8 cellular contexts compared by ENCODE assay signal in the genomic region with DNA sequence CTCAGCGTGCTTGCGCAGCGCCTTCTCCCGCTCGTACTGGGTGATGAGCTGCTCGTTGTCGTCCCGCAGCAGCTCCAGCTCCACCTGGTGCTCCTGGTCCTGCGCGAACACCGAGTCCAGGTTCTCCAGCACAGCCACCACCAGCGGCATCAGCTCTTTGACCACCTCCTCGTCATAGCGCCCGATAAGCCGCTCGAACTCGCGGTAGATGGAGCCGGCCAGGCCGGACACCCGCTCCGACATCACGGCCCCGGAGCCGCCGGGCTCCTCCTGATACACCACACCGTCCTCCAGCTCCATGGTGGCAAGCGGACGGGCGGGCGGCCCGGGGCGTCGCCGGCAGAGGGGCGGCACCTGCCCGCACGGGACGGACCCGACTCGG. TPM values are rescaled to one million over a fixed set of nuclear protein-coding genes. Genes with fewer than 3 reads are reported as not detected.
DNase-seq lines count a peak whose midpoint lies in the region; ATAC-seq, FAIRE-seq and TF ChIP-seq lines count a peak whose summit lies in the region.

No MANE protein-coding gene starts in this region.

- TF ChIP-seq RAD21 in HepG2 (CRISPR knock-in tag; IDR thresholded peaks at IDR 0.05) = no peak

- ATAC-seq in GM19438 (IDR thresholded peaks at IDR 0.05; ENCODE audit: low read depth, unreplicated experiment) = peak; percentile 37
- peak; percentile 26 for ATAC-seq in HG03520 (IDR thresholded peaks at IDR 0.05; ENCODE audit: unreplicated experiment)
- peak; percentile 62 for ATAC-seq in HepG2

- H3K27ac ChIP-seq in HepG2 (ENCODE audit: extremely low read length, insufficient read depth, low read length) = peak overlapping the region; percentile 88

- peaks cover 0 to 3% of the 10 kb centered on the region in 2 experiments; a peak in 1 of 5 replicates for H3K36me3 ChIP-seq in HepG2 (replicated peaks in 1 of 2; ENCODE audit: control insufficient read depth in 1 of 2, insufficient read depth in 2 of 2, low read length in 2 of 2)

- peak overlapping the region; percentile 94 for H3K9ac ChIP-seq in HepG2 (ENCODE audit: insufficient read depth, low read depth, low read length)

- H4K20me1 ChIP-seq in HepG2 (ENCODE audit: insufficient read depth, low read length) = peaks cover 28% of the 10 kb centered on the region

- in situ Hi-C loops in HepG2 (cut with HindIII; ENCODE audit: extremely low pct_ligation_motif_present, low pct_unique_long_range_greater_than_20kb) = no loop called here

- TF ChIP-seq CTCF in D721Med (IDR thresholded peaks at IDR 0.05; ENCODE audit: insufficient read depth, missing control alignments) (no peak), HepG2 (CRISPR knock-in tag; IDR thresholded peaks at IDR 0.05) (peak; percentile 35)

- no peak for TF ChIP-seq POLR2A in HepG2 (IDR thresholded peaks at IDR 0.05; ENCODE audit: insufficient read depth in 1 of 2, low read depth in 2 of 2, low read length in 2 of 2)

- no peak overlapping the region for H2AFZ ChIP-seq in HepG2 (ENCODE audit: low read length)

- H3K4me2 ChIP-seq in HepG2 (ENCODE audit: low read depth, low read length) = peak overlapping the region; percentile 94

- no TSS peak for BruUV-seq in HepG2 (replicated peaks; lab: Mats Ljungman, UMichigan)

- WGBS in HepG2 (ENCODE audit: low lambda C conversion rate) = 0% methylated on average over 7 of the region's 42 CpGs

- peak overlapping the region; percentile 69 to 100 (median 97) for H3K4me3 ChIP-seq in HepG2 (replicated peaks in 1 of 3; ENCODE audit: insufficient read depth in 1 of 3, low read depth in 2 of 3, low read length in 3 of 3)

- DNase-seq in D721Med (ENCODE audit: insufficient read length, low spot score) (peak; percentile 39), SW480 (ENCODE audit: low spot score) (peak; percentile 63), cerebellar cortex (ENCODE audit: low spot score) (peak; percentile 50), HepG2 (ENCODE audit: low spot score) (no peak), cerebellar nuclear complex (lab: John Stamatoyannopoulos, UW) (no peak)
- peak in 2 of 3 experiments; percentile 5 to 28 for DNase-seq in stimulated activated CD4-positive, alpha-beta T cell treated with anti-CD3 and anti-CD28 coated beads, TNF-alpha, amount 100 ng/mL, for 4 hours (ENCODE audit: low read depth in 3 of 3)

- no peak for FAIRE-seq in D721Med (lab: Jason Lieb, UNC)
- FAIRE-seq in HepG2 (lab: Jason Lieb, UNC) = no peak

- POLR2A ChIA-PET in HepG2 (lab: Yijun Ruan, JAX) = interaction anchor here (0.7 to 2.7 kb wide), 11 partner anchors 9 to 254 kb away, joined by 3 to 39 read pairs (median 6); a partner anchor contains a TSS

- peaks cover 0 to 3% of the 10 kb centered on the region in 2 experiments; a peak in 1 of 5 replicates for H3K27me3 ChIP-seq in HepG2 (ENCODE audit: control insufficient read depth in 1 of 2, insufficient read depth in 2 of 2, low read length in 2 of 2)

- peaks cover 46% of the 10 kb centered on the region for H3K79me2 ChIP-seq in HepG2 (ENCODE audit: insufficient read depth, low read length)

- no peak for TF ChIP-seq EP300 in HepG2 (IDR thresholded peaks at IDR 0.05; ENCODE audit: low read depth in 2 of 2, low read length in 2 of 2)
- no peak; the same call in 1 of the 2 replicates for TF ChIP-seq EP300 in HepG2 (CRISPR knock-in tag; IDR thresholded peaks at IDR 0.05; ENCODE audit: borderline replicate concordance)

- peaks cover 64% of the 10 kb centered on the region for H3K4me1 ChIP-seq in HepG2 (ENCODE audit: insufficient read depth, low read length)

- CTCF ChIA-PET in HepG2 (lab: Yijun Ruan, JAX; ENCODE audit: low intra/inter-chr PET ratio, low total read pairs) = interaction anchor here (3.3 kb wide), 1 partner anchor 33 kb away, joined by 14 read pairs; a partner anchor contains a TSS

- H3K9me3 ChIP-seq in HepG2 (ENCODE audit: low read length) = no peaks in the 10 kb centered on the region

- intact Hi-C loops in HepG2 (cut with micrococcal nuclease; ENCODE audit: unreplicated experiment) = no loop called here

TF ChIP-seq in HepG2, 621 proteins besides CTCF, POLR2A, EP300 and RAD21 (continues in another document):
- TF ChIP-seq CAMTA2 (CRISPR knock-in tag; IDR thresholded peaks at IDR 0.05; ENCODE audit: borderline replicate concordance) = no peak; the same call in 1 of the 2 replicates
- TF ChIP-seq ZKSCAN8 (CRISPR knock-in tag; IDR thresholded peaks at IDR 0.05; ENCODE audit: borderline replicate concordance) = no peak
- no peak for TF ChIP-seq ZNF326 (CRISPR knock-in tag; IDR thresholded peaks at IDR 0.05; ENCODE audit: borderline replicate concordance)

RNA-seq across cellular contexts. Expression of a gene that starts 0.3 kb away (rescaled TPM):
- 78.6 and 84.0 TPM in 2 replicates for total RNA-seq in HepG2 (2016; rRNA removed; fragmentation: Illumina TruSeq; extraction: Trizol)
- total RNA-seq in HepG2 (2016; cell fraction: cytosol; rRNA removed; fragmentation: Illumina TruSeq; extraction: Trizol; ENCODE audit: low read depth) = 25.2 and 27.3 TPM in 2 replicates
- total RNA-seq in HepG2 (2016; cell fraction: insoluble cytoplasmic fraction; rRNA removed; fragmentation: Illumina TruSeq; extraction: Trizol) = 75.2 and 83.1 TPM in 2 replicates
- total RNA-seq in HepG2 (2016; cell fraction: membrane; rRNA removed; fragmentation: Illumina TruSeq; extraction: Trizol) = 23.1 and 27.9 TPM in 2 replicates
- 89.8 and 99.0 TPM in 2 replicates for total RNA-seq in HepG2 (2016; cell fraction: nucleus; rRNA removed; fragmentation: Illumina TruSeq; extraction: Trizol)
- polyA plus RNA-seq in HepG2 (2011; rRNA removed) = 43.2 and 44.9 TPM in 2 replicates
- polyA plus RNA-seq in HepG2 (2011; cell fraction: cytosol; rRNA removed) = 18.3 and 25.5 TPM in 2 replicates
- polyA plus RNA-seq in HepG2 (2011; cell fraction: nucleus; rRNA removed) = 67.1 and 78.9 TPM in 2 replicates
- polyA plus RNA-seq in HepG2 (2012) = 63.1 and 79.2 TPM in 2 replicates
- polyA plus RNA-seq in HepG2 (2016; cell fraction: cytosol; fragmentation: Illumina TruSeq; extraction: Trizol; ENCODE audit: low read depth) = 1.3 and 1.9 TPM in 2 replicates
- 42.2 and 44.9 TPM in 2 replicates for polyA plus RNA-seq in HepG2 (2016; cell fraction: insoluble cytoplasmic fraction; fragmentation: Illumina TruSeq; extraction: Trizol; ENCODE audit: low read depth)
- 4.0 and 4.4 TPM in 2 replicates for polyA plus RNA-seq in HepG2 (2016; cell fraction: membrane; fragmentation: Illumina TruSeq; extraction: Trizol; ENCODE audit: low read depth)
- 95.1 and 98.4 TPM in 2 replicates for polyA plus RNA-seq in HepG2 (2016; cell fraction: nucleus; fragmentation: Illumina TruSeq; extraction: Trizol; ENCODE audit: insufficient read depth, low read depth)
- 77.5 and 113 TPM in 2 replicates for polyA minus RNA-seq in HepG2 (2011; rRNA and poly(A)+ RNA removed; ENCODE audit: low replicate concordance)
- polyA minus RNA-seq in HepG2 (2011; cell fraction: cytosol; rRNA and poly(A)+ RNA removed) = 61.9 and 76.0 TPM in 2 replicates
- 204 and 233 TPM in 2 replicates for polyA minus RNA-seq in HepG2 (2011; cell fraction: nucleus; rRNA and poly(A)+ RNA removed)

RNA-seq across cellular contexts. Expression of a gene that starts 33.0 kb away (rescaled TPM):
- 516 and 689 TPM in 2 replicates for total RNA-seq in HepG2 (2016; rRNA removed; fragmentation: Illumina TruSeq; extraction: Trizol)
- total RNA-seq in HepG2 (2016; cell fraction: cytosol; rRNA removed; fragmentation: Illumina TruSeq; extraction: Trizol; ENCODE audit: low read depth) = 170 and 196 TPM in 2 replicates
- 532 and 791 TPM in 2 replicates for total RNA-seq in HepG2 (2016; cell fraction: insoluble cytoplasmic fraction; rRNA removed; fragmentation: Illumina TruSeq; extraction: Trizol)
- total RNA-seq in HepG2 (2016; cell fraction: membrane; rRNA removed; fragmentation: Illumina TruSeq; extraction: Trizol) = 214 and 233 TPM in 2 replicates
- total RNA-seq in HepG2 (2016; cell fraction: nucleus; rRNA removed; fragmentation: Illumina TruSeq; extraction: Trizol) = 167 and 182 TPM in 2 replicates
- 195 and 295 TPM in 2 replicates for polyA plus RNA-seq in HepG2 (2011; rRNA removed)
- 252 and 270 TPM in 2 replicates for polyA plus RNA-seq in HepG2 (2011; cell fraction: cytosol; rRNA removed)
- 48.6 and 52.8 TPM in 2 replicates for polyA plus RNA-seq in HepG2 (2011; cell fraction: nucleus; rRNA removed)
- polyA plus RNA-seq in HepG2 (2012) = 169 and 175 TPM in 2 replicates
- polyA plus RNA-seq in HepG2 (2016; cell fraction: cytosol; fragmentation: Illumina TruSeq; extraction: Trizol; ENCODE audit: low read depth) = 162 and 186 TPM in 2 replicates
- 628 and 715 TPM in 2 replicates for polyA plus RNA-seq in HepG2 (2016; cell fraction: insoluble cytoplasmic fraction; fragmentation: Illumina TruSeq; extraction: Trizol; ENCODE audit: low read depth)
- polyA plus RNA-seq in HepG2 (2016; cell fraction: membrane; fragmentation: Illumina TruSeq; extraction: Trizol; ENCODE audit: low read depth) = 161 and 191 TPM in 2 replicates
- polyA plus RNA-seq in HepG2 (2016; cell fraction: nucleus; fragmentation: Illumina TruSeq; extraction: Trizol; ENCODE audit: insufficient read depth, low read depth) = 247 and 257 TPM in 2 replicates
- 45.8 and 143 TPM in 2 replicates for polyA minus RNA-seq in HepG2 (2011; rRNA and poly(A)+ RNA removed; ENCODE audit: low replicate concordance)
- 27.9 and 30.1 TPM in 2 replicates for polyA minus RNA-seq in HepG2 (2011; cell fraction: cytosol; rRNA and poly(A)+ RNA removed)
- polyA minus RNA-seq in HepG2 (2011; cell fraction: nucleus; rRNA and poly(A)+ RNA removed) = 38.6 and 43.3 TPM in 2 replicates

RNA-seq across cellular contexts. Expression of a gene that starts 45.9 kb away (rescaled TPM):
- 1,213 and 1,462 TPM in 2 replicates for total RNA-seq in HepG2 (2016; rRNA removed; fragmentation: Illumina TruSeq; extraction: Trizol)
- total RNA-seq in HepG2 (2016; cell fraction: cytosol; rRNA removed; fragmentation: Illumina TruSeq; extraction: Trizol; ENCODE audit: low read depth) = 3,248 and 3,475 TPM in 2 replicates
- 1,244 and 1,442 TPM in 2 replicates for total RNA-seq in HepG2 (2016; cell fraction: insoluble cytoplasmic fraction; rRNA removed; fragmentation: Illumina TruSeq; extraction: Trizol)
- total RNA-seq in HepG2 (2016; cell fraction: membrane; rRNA removed; fragmentation: Illumina TruSeq; extraction: Trizol) = 1,855 and 2,042 TPM in 2 replicates
- 411 and 427 TPM in 2 replicates for total RNA-seq in HepG2 (2016; cell fraction: nucleus; rRNA removed; fragmentation: Illumina TruSeq; extraction: Trizol)
- polyA plus RNA-seq in HepG2 (2011; rRNA removed) = 670 and 790 TPM in 2 replicates
- 823 and 1,054 TPM in 2 replicates for polyA plus RNA-seq in HepG2 (2011; cell fraction: cytosol; rRNA removed)
- polyA plus RNA-seq in HepG2 (2011; cell fraction: nucleus; rRNA removed) = 217 and 230 TPM in 2 replicates
- polyA plus RNA-seq in HepG2 (2012) = 662 and 954 TPM in 2 replicates
- 3,109 and 3,480 TPM in 2 replicates for polyA plus RNA-seq in HepG2 (2016; cell fraction: cytosol; fragmentation: Illumina TruSeq; extraction: Trizol; ENCODE audit: low read depth)
- 1,218 and 1,270 TPM in 2 replicates for polyA plus RNA-seq in HepG2 (2016; cell fraction: insoluble cytoplasmic fraction; fragmentation: Illumina TruSeq; extraction: Trizol; ENCODE audit: low read depth)
- 1,530 and 1,727 TPM in 2 replicates for polyA plus RNA-seq in HepG2 (2016; cell fraction: membrane; fragmentation: Illumina TruSeq; extraction: Trizol; ENCODE audit: low read depth)
- 589 and 653 TPM in 2 replicates for polyA plus RNA-seq in HepG2 (2016; cell fraction: nucleus; fragmentation: Illumina TruSeq; extraction: Trizol; ENCODE audit: insufficient read depth, low read depth)
- polyA minus RNA-seq in HepG2 (2011; rRNA and poly(A)+ RNA removed; ENCODE audit: low replicate concordance) = 231 and 251 TPM in 2 replicates
- 123 and 148 TPM in 2 replicates for polyA minus RNA-seq in HepG2 (2011; cell fraction: cytosol; rRNA and poly(A)+ RNA removed)
- polyA minus RNA-seq in HepG2 (2011; cell fraction: nucleus; rRNA and poly(A)+ RNA removed) = 67.9 and 74.3 TPM in 2 replicates

Comparison
In these comparisons a context has a peak if more than half of its experiments do, and no peak if none do; other contexts are left out.
1. DNase-seq: peak in D721Med (single experiment), SW480 (single experiment), cerebellar cortex (single experiment) and stimulated activated CD4-positive, alpha-beta T cell treated with anti-CD3 and anti-CD28 coated beads, TNF-alpha, amount 100 ng/mL, for 4 hours (2 of 3); none in HepG2 (single experiment) and cerebellar nuclear complex (0 of 2).
2. Peak in every context shown above with its lines, with median percentiles within 50 percentile points of each other: ATAC-seq.